In genomic region chrX:48761674-48762471, GRCh38 we compare ENCODE assay signal across 1 cellular context.
TF ChIP-seq lines count a peak whose summit lies in the region.

GLOD5 (plus strand) TSS chrX:48761747; CDS start chrX:48761791, 44 bp downstream.

TF ChIP-seq in HepG2, 621 proteins besides CTCF, POLR2A, EP300 and RAD21 (continued from another document and continues in another):
- TF ChIP-seq USF2 (IDR thresholded peaks at IDR 0.05; ENCODE audit: low read depth, low read length) (no peak), USF2 (CRISPR knock-in tag; IDR thresholded peaks at IDR 0.05; ENCODE audit: borderline replicate concordance) (no peak), UBTF (CRISPR knock-in tag; IDR thresholded peaks at IDR 0.05) (no peak), ZBTB20 (CRISPR knock-in tag; IDR thresholded peaks at IDR 0.05; ENCODE audit: borderline replicate concordance, low read depth) (no peak), ZNF292 (CRISPR knock-in tag; IDR thresholded peaks at IDR 0.05; ENCODE audit: borderline replicate concordance, low read depth) (no peak), MEIS1 (CRISPR knock-in tag; IDR thresholded peaks at IDR 0.05; ENCODE audit: borderline replicate concordance) (no peak), NCOR1 (IDR thresholded peaks at IDR 0.05; ENCODE audit: borderline replicate concordance, low read length) (no peak), HES4 (CRISPR knock-in tag; IDR thresholded peaks at IDR 0.05; ENCODE audit: borderline replicate concordance) (no peak), ZNF513 (CRISPR knock-in tag; conservative IDR thresholded peaks at IDR 0.05) (no peak), ZNF512B (CRISPR knock-in tag; IDR thresholded peaks at IDR 0.05; ENCODE audit: borderline replicate concordance) (no peak), PHF21A (CRISPR knock-in tag; IDR thresholded peaks at IDR 0.05) (no peak), RFX5 (IDR thresholded peaks at IDR 0.05; ENCODE audit: low read depth, low read length) (no peak), KLF15 (CRISPR knock-in tag; IDR thresholded peaks at IDR 0.05; ENCODE audit: borderline replicate concordance) (no peak), TSC22D2 (CRISPR knock-in tag; IDR thresholded peaks at IDR 0.05; ENCODE audit: borderline replicate concordance) (no peak), TCF7 (IDR thresholded peaks at IDR 0.05; ENCODE audit: low read depth) (no peak), HNRNPL (IDR thresholded peaks at IDR 0.05; ENCODE audit: low read depth, low read length) (0 out of 2 replicates have a peak, but pooled peaks have one; percentile 58), XBP1 (CRISPR knock-in tag; IDR thresholded peaks at IDR 0.05) (no peak), TOPORS (CRISPR knock-in tag; IDR thresholded peaks at IDR 0.05) (no peak), BRD4 (CRISPR knock-in tag; IDR thresholded peaks at IDR 0.05) (no peak), ATF3 (CRISPR knock-in tag; IDR thresholded peaks at IDR 0.05) (no peak), CHD2 (IDR thresholded peaks at IDR 0.05; ENCODE audit: low read depth, low read length) (no peak), ZNF138 (CRISPR knock-in tag; IDR thresholded peaks at IDR 0.05; ENCODE audit: low read depth) (no peak), KAT8 (CRISPR knock-in tag; IDR thresholded peaks at IDR 0.05) (no peak), KDM2A (CRISPR knock-in tag; IDR thresholded peaks at IDR 0.05; ENCODE audit: borderline replicate concordance, low read depth) (0 out of 2 replicates have a peak, but pooled peaks have one; percentile 24), SAP130 (CRISPR knock-in tag; IDR thresholded peaks at IDR 0.05; ENCODE audit: low read depth) (peak; percentile 22; the same call in 1 of the 2 replicates), ZNF879 (CRISPR knock-in tag; IDR thresholded peaks at IDR 0.05) (no peak), ZBTB3 (CRISPR knock-in tag; IDR thresholded peaks at IDR 0.05; ENCODE audit: borderline replicate concordance, low read depth) (no peak), NCOA5 (CRISPR knock-in tag; IDR thresholded peaks at IDR 0.05) (no peak), TEF (CRISPR knock-in tag; IDR thresholded peaks at IDR 0.05) (no peak), CBX5 (CRISPR knock-in tag; IDR thresholded peaks at IDR 0.05; ENCODE audit: borderline replicate concordance) (no peak), NFKB2 (CRISPR knock-in tag; IDR thresholded peaks at IDR 0.05; ENCODE audit: borderline replicate concordance) (no peak), CAMTA2 (CRISPR knock-in tag; IDR thresholded peaks at IDR 0.05; ENCODE audit: borderline replicate concordance) (no peak), ZNF784 (CRISPR knock-in tag; IDR thresholded peaks at IDR 0.05; ENCODE audit: borderline replicate concordance) (no peak), SYNCRIP (IDR thresholded peaks at IDR 0.05; ENCODE audit: insufficient read depth, low read depth, low read length) (no peak), ZNF562 (CRISPR knock-in tag; IDR thresholded peaks at IDR 0.05; ENCODE audit: borderline replicate concordance) (no peak), ZNF354B (CRISPR knock-in tag; IDR thresholded peaks at IDR 0.05) (no peak), ZNF724P (CRISPR knock-in tag; IDR thresholded peaks at IDR 0.05; ENCODE audit: borderline replicate concordance) (no peak), RNF219 (CRISPR knock-in tag; IDR thresholded peaks at IDR 0.05) (no peak), TOE1 (CRISPR knock-in tag; IDR thresholded peaks at IDR 0.05) (no peak), KMT2A (CRISPR knock-in tag; IDR thresholded peaks at IDR 0.05) (no peak), ELK4 (CRISPR knock-in tag; IDR thresholded peaks at IDR 0.05; ENCODE audit: borderline replicate concordance) (no peak), HOXA3 (CRISPR knock-in tag; IDR thresholded peaks at IDR 0.05) (no peak), ZNF451 (CRISPR knock-in tag; IDR thresholded peaks at IDR 0.05) (no peak), BATF2 (CRISPR knock-in tag; IDR thresholded peaks at IDR 0.05) (no peak), THAP7 (CRISPR knock-in tag; IDR thresholded peaks at IDR 0.05) (no peak), HDAC1 (CRISPR knock-in tag; IDR thresholded peaks at IDR 0.05) (no peak), ZNF674 (CRISPR knock-in tag; IDR thresholded peaks at IDR 0.05; ENCODE audit: low read depth) (no peak), PREB (CRISPR knock-in tag; IDR thresholded peaks at IDR 0.05) (no peak), AHR (CRISPR knock-in tag; IDR thresholded peaks at IDR 0.05) (no peak), ZNF10 (CRISPR knock-in tag; IDR thresholded peaks at IDR 0.05; ENCODE audit: borderline replicate concordance, low read depth) (no peak), FOXK1 (CRISPR knock-in tag; IDR thresholded peaks at IDR 0.05; ENCODE audit: borderline replicate concordance, low read depth) (no peak), ZFP82 (CRISPR knock-in tag; IDR thresholded peaks at IDR 0.05; ENCODE audit: borderline replicate concordance) (no peak), DNMT3B (CRISPR knock-in tag; conservative IDR thresholded peaks at IDR 0.05) (no peak), FOXO1 (CRISPR knock-in tag; IDR thresholded peaks at IDR 0.05) (no peak)
